In the genomic region with DNA sequence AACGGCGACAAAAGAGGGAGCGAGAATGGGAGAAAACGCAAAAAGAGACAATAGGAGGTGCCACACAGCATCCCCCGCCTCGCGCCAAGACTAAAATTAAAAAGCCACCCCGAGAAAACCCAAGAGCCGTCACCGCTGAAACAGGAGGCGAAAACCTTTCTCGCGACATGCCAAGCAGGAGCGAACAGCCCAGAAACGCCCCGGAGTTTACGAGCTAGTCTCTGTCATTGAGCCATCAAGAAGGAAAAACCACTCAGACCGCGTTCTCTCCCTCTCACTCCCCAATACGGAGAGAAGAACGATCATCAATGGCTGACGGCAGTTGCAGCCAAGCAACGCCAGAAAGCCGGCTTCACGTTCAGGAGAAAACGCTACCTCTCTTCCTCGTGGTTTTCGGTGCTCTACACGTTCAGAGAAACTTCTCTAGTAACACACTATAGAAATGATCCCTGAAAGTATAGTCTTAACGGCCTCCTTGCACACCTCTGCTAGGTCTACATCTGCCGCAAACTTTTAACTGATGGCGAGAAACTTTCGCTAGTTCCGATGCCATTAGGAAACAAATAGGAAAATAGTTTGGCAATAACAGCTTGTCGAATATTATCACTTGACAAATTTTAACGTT, we compare ENCODE assay signal across 8 cellular contexts. TPM values are rescaled to one million over a fixed set of nuclear protein-coding genes. Genes with fewer than 3 reads are reported as not detected.
DNase-seq lines count a peak whose midpoint lies in the region; ATAC-seq lines count a peak whose summit lies in the region.
"Not testable (repeated sequence)": the region's sequence is repeated elsewhere in the genome, so short reads cannot be mapped to it uniquely, and the experiment has no call there.

No MANE protein-coding gene starts in this region.

- H3K4me3 ChIP-seq in CD4-positive, CD25-positive, alpha-beta regulatory T cell (ENCODE audit: low read depth, low read length) = not testable (repeated sequence)

- not testable (repeated sequence) for H3K27me3 ChIP-seq in CD4-positive, CD25-positive, alpha-beta regulatory T cell (ENCODE audit: control insufficient read depth, insufficient read depth, low read length)

- H3K36me3 Mint-ChIP-seq in CD4-positive, CD25-positive, alpha-beta regulatory T cell; T-helper 17 cell (ENCODE audit: low read depth); activated naive CD8-positive, alpha-beta T cell treated with anti-CD3 and anti-CD28 coated beads, Interleukin-2, amount 10 ng/mL, durations not matched to agents 7 days and 5 days; effector memory CD8-positive, alpha-beta T cell (ENCODE audit: insufficient read depth); memory B cell; naive thymus-derived CD8-positive, alpha-beta T cell; stimulated activated memory B cell treated with anti-CD40 and anti-IgM and Interleukin-4, amounts not matched to agents 10 μg/mL and 1 μg/mL and 100 μg/mL, for 72 hours: not testable (repeated sequence)

- intact Hi-C loops in left ventricle myocardium superior (cut with micrococcal nuclease) = not testable (repeated sequence)

- H3K4me1 Mint-ChIP-seq in CD4-positive, CD25-positive, alpha-beta regulatory T cell; T-helper 17 cell; activated naive CD8-positive, alpha-beta T cell treated with anti-CD3 and anti-CD28 coated beads, Interleukin-2, amount 10 ng/mL, durations not matched to agents 7 days and 5 days; effector memory CD8-positive, alpha-beta T cell (ENCODE audit: low read depth in 2 of 2); memory B cell; naive thymus-derived CD8-positive, alpha-beta T cell; stimulated activated memory B cell treated with anti-CD40 and anti-IgM and Interleukin-4, amounts not matched to agents 10 μg/mL and 1 μg/mL and 100 μg/mL, for 72 hours: not testable (repeated sequence)

- not testable (repeated sequence) for H3K9me3 Mint-ChIP-seq in CD4-positive, CD25-positive, alpha-beta regulatory T cell; activated naive CD8-positive, alpha-beta T cell treated with anti-CD3 and anti-CD28 coated beads, Interleukin-2, amount 10 ng/mL, durations not matched to agents 7 days and 5 days; effector memory CD8-positive, alpha-beta T cell; memory B cell; naive thymus-derived CD8-positive, alpha-beta T cell; stimulated activated memory B cell treated with anti-CD40 and anti-IgM and Interleukin-4, amounts not matched to agents 10 μg/mL and 1 μg/mL and 100 μg/mL, for 72 hours

- not testable (repeated sequence) for DNase-seq in CD4-positive, CD25-positive, alpha-beta regulatory T cell; T-helper 17 cell; activated naive CD8-positive, alpha-beta T cell treated with anti-CD3 and anti-CD28 coated beads, Interleukin-2, amount 10 ng/mL, durations not matched to agents 7 days and 5 days; effector memory CD8-positive, alpha-beta T cell; left ventricle myocardium superior; memory B cell (ENCODE audit: low spot score in 2 of 2); naive thymus-derived CD8-positive, alpha-beta T cell

- not testable (repeated sequence) for H3K27ac ChIP-seq in CD4-positive, CD25-positive, alpha-beta regulatory T cell (ENCODE audit: insufficient read depth, low read length, poor library complexity, severe bottlenecking)

- POLR2A ChIA-PET in activated naive CD8-positive, alpha-beta T cell treated with anti-CD3 and anti-CD28 coated beads, Interleukin-2, amount 10 ng/mL, durations not matched to agents 7 days and 5 days (lab: Charles Lee); naive thymus-derived CD8-positive, alpha-beta T cell (lab: Charles Lee): not testable (repeated sequence)

- not testable (repeated sequence) for H3K4me3 Mint-ChIP-seq in CD4-positive, CD25-positive, alpha-beta regulatory T cell; T-helper 17 cell; activated naive CD8-positive, alpha-beta T cell treated with anti-CD3 and anti-CD28 coated beads, Interleukin-2, amount 10 ng/mL, durations not matched to agents 7 days and 5 days; effector memory CD8-positive, alpha-beta T cell; memory B cell; naive thymus-derived CD8-positive, alpha-beta T cell; stimulated activated memory B cell treated with anti-CD40 and anti-IgM and Interleukin-4, amounts not matched to agents 10 μg/mL and 1 μg/mL and 100 μg/mL, for 72 hours

- H3K4me1 ChIP-seq in CD4-positive, CD25-positive, alpha-beta regulatory T cell (ENCODE audit: control insufficient read depth, insufficient read depth, low read length, poor library complexity, severe bottlenecking) = not testable (repeated sequence)

- not testable (repeated sequence) for H3K9me3 ChIP-seq in CD4-positive, CD25-positive, alpha-beta regulatory T cell (ENCODE audit: control insufficient read depth in 2 of 2, low read length in 2 of 2); T-helper 17 cell (ENCODE audit: control insufficient read depth, low read length, poor library complexity, severe bottlenecking)

- peak; percentile 45 to 52 for ATAC-seq in CD4-positive, CD25-positive, alpha-beta regulatory T cell (ENCODE audit: low read depth in 2 of 2)
- peak; percentile 14 for ATAC-seq in T-helper 17 cell
- ATAC-seq in activated naive CD8-positive, alpha-beta T cell treated with anti-CD3 and anti-CD28 coated beads, Interleukin-2, amount 10 ng/mL, durations not matched to agents 7 days and 5 days (ENCODE audit: low read depth) = peak; percentile 30
- peak; percentile 29 for ATAC-seq in effector memory CD8-positive, alpha-beta T cell (replicated peaks)
- ATAC-seq in left ventricle myocardium superior = peak; percentile 38
- peak; percentile 39 for ATAC-seq in memory B cell (ENCODE audit: low read depth)
- peak; percentile 23 to 29 for ATAC-seq in naive thymus-derived CD8-positive, alpha-beta T cell
- peak; percentile 13 for ATAC-seq in stimulated activated memory B cell treated with anti-CD40 and anti-IgM and Interleukin-4, amounts not matched to agents 10 μg/mL and 1 μg/mL and 100 μg/mL, for 72 hours

- not testable (repeated sequence) for H3K27me3 Mint-ChIP-seq in CD4-positive, CD25-positive, alpha-beta regulatory T cell; T-helper 17 cell; activated naive CD8-positive, alpha-beta T cell treated with anti-CD3 and anti-CD28 coated beads, Interleukin-2, amount 10 ng/mL, durations not matched to agents 7 days and 5 days; effector memory CD8-positive, alpha-beta T cell; memory B cell; naive thymus-derived CD8-positive, alpha-beta T cell; stimulated activated memory B cell treated with anti-CD40 and anti-IgM and Interleukin-4, amounts not matched to agents 10 μg/mL and 1 μg/mL and 100 μg/mL, for 72 hours

- H3K27ac Mint-ChIP-seq in CD4-positive, CD25-positive, alpha-beta regulatory T cell; T-helper 17 cell; activated naive CD8-positive, alpha-beta T cell treated with anti-CD3 and anti-CD28 coated beads, Interleukin-2, amount 10 ng/mL, durations not matched to agents 7 days and 5 days; effector memory CD8-positive, alpha-beta T cell; memory B cell; naive thymus-derived CD8-positive, alpha-beta T cell; stimulated activated memory B cell treated with anti-CD40 and anti-IgM and Interleukin-4, amounts not matched to agents 10 μg/mL and 1 μg/mL and 100 μg/mL, for 72 hours: not testable (repeated sequence)

- not testable (repeated sequence) for H3K36me3 ChIP-seq in CD4-positive, CD25-positive, alpha-beta regulatory T cell (ENCODE audit: control insufficient read depth, insufficient read depth, low read length)

RNA-seq across cellular contexts. Expression of gene EPN2, which starts 47.3 kb away (rescaled TPM):
- total RNA-seq in CD4-positive, CD25-positive, alpha-beta regulatory T cell = 14.9 TPM
- polyA plus RNA-seq in CD4-positive, CD25-positive, alpha-beta regulatory T cell = 1 to 10 TPM; 7.1 to 9.5 (median 7.9) TPM
- 1 to 10 TPM; 6.0 to 7.2 TPM for total RNA-seq in T-helper 17 cell
- 1 to 10 TPM; 7.1 to 7.5 TPM for total RNA-seq in activated naive CD8-positive, alpha-beta T cell treated with anti-CD3 and anti-CD28 coated beads, Interleukin-2, amount 10 ng/mL, durations not matched to agents 7 days and 5 days
- total RNA-seq in left ventricle myocardium superior = 94.5 TPM
- total RNA-seq in naive thymus-derived CD8-positive, alpha-beta T cell = 1 to 10 TPM; 6.1 to 6.5 TPM
- polyA plus RNA-seq in naive thymus-derived CD8-positive, alpha-beta T cell = 1 to 10 TPM; 1.3 to 3.7 (median 1.6) TPM
